15 cellular contexts compared by ENCODE assay signal in genomic region chr7:18445483-18445882, GRCh38.
"Had no signal": no experiment of that assay in that cellular context is flagged by ENCODE, and none has a peak within 500 bp of the region (broad histone marks: within the 10 kb centered on the region; RNA-seq: fewer than 3 reads in every experiment).

No MANE protein-coding gene starts in this region.

- DNase-seq: activated CD4-positive, alpha-beta memory T cell treated with anti-CD3 and anti-CD28 coated beads, Interleukin-2, amount 10 ng/mL, durations not matched to agents 7 days and 5 days; activated CD4-positive, alpha-beta T cell treated with anti-CD3 and anti-CD28 coated beads for 36 hours; activated gamma-delta T cell treated with Interleukin-2 at 50 U/mL for 16 hours; activated naive CD8-positive, alpha-beta T cell treated with anti-CD3 and anti-CD28 coated beads, Interleukin-2, amount 10 ng/mL, durations not matched to agents 7 days and 5 days; activated T-cell treated with anti-CD3 and anti-CD28 coated beads, Interleukin-2, amount 50 U/mL, for 48 hours; aorta; foreskin keratinocyte; left colon; ovary; stimulated activated CD4-positive, alpha-beta T cell treated with anti-CD3 and anti-CD28 coated beads, Interleukin-4, amount 100 ng/mL, for 24 hours; T1000; testis; upper lobe of right lung had no signal

- H3K4me1 ChIP-seq: foreskin keratinocyte, testis, upper lobe of right lung had no signal

- H3K27ac Mint-ChIP-seq: activated CD4-positive, alpha-beta memory T cell treated with anti-CD3 and anti-CD28 coated beads, Interleukin-2, amount 10 ng/mL, durations not matched to agents 7 days and 5 days; activated CD4-positive, alpha-beta T cell treated with anti-CD3 and anti-CD28 coated beads for 36 hours; activated naive CD8-positive, alpha-beta T cell treated with anti-CD3 and anti-CD28 coated beads, Interleukin-2, amount 10 ng/mL, durations not matched to agents 7 days and 5 days; stimulated activated naive CD8-positive, alpha-beta T cell treated with anti-CD3 and anti-CD28 coated beads, Interleukin-15, Interleukin-2, amounts not matched to agents 100 ng/mL and 50 ng/mL, for 24 hours had no signal

- H3K27me3 ChIP-seq: foreskin keratinocyte, ovary, testis, upper lobe of right lung had no signal

- H3K9me3 ChIP-seq: ovary, testis, upper lobe of right lung had no signal

- H3K9me3 Mint-ChIP-seq: activated CD4-positive, alpha-beta memory T cell treated with anti-CD3 and anti-CD28 coated beads, Interleukin-2, amount 10 ng/mL, durations not matched to agents 7 days and 5 days; activated naive CD8-positive, alpha-beta T cell treated with anti-CD3 and anti-CD28 coated beads, Interleukin-2, amount 10 ng/mL, durations not matched to agents 7 days and 5 days; nephron; stimulated activated naive CD8-positive, alpha-beta T cell treated with anti-CD3 and anti-CD28 coated beads, Interleukin-15, Interleukin-2, amounts not matched to agents 100 ng/mL and 50 ng/mL, for 24 hours had no signal

- H3K36me3 Mint-ChIP-seq: activated naive CD8-positive, alpha-beta T cell treated with anti-CD3 and anti-CD28 coated beads, Interleukin-2, amount 10 ng/mL, durations not matched to agents 7 days and 5 days had no signal

- H3K27ac ChIP-seq: foreskin keratinocyte, ovary, testis, upper lobe of right lung had no signal

- H3K27me3 Mint-ChIP-seq: activated CD4-positive, alpha-beta memory T cell treated with anti-CD3 and anti-CD28 coated beads, Interleukin-2, amount 10 ng/mL, durations not matched to agents 7 days and 5 days; activated CD4-positive, alpha-beta T cell treated with anti-CD3 and anti-CD28 coated beads for 36 hours; activated naive CD8-positive, alpha-beta T cell treated with anti-CD3 and anti-CD28 coated beads, Interleukin-2, amount 10 ng/mL, durations not matched to agents 7 days and 5 days; stimulated activated naive CD8-positive, alpha-beta T cell treated with anti-CD3 and anti-CD28 coated beads, Interleukin-15, Interleukin-2, amounts not matched to agents 100 ng/mL and 50 ng/mL, for 24 hours had no signal

- H3K4me3 ChIP-seq: ovary, testis, upper lobe of right lung had no signal

- H3K4me3 Mint-ChIP-seq: activated CD4-positive, alpha-beta memory T cell treated with anti-CD3 and anti-CD28 coated beads, Interleukin-2, amount 10 ng/mL, durations not matched to agents 7 days and 5 days; activated CD4-positive, alpha-beta T cell treated with anti-CD3 and anti-CD28 coated beads for 36 hours; activated naive CD8-positive, alpha-beta T cell treated with anti-CD3 and anti-CD28 coated beads, Interleukin-2, amount 10 ng/mL, durations not matched to agents 7 days and 5 days; nephron; stimulated activated naive CD8-positive, alpha-beta T cell treated with anti-CD3 and anti-CD28 coated beads, Interleukin-15, Interleukin-2, amounts not matched to agents 100 ng/mL and 50 ng/mL, for 24 hours had no signal

- H3K36me3 ChIP-seq: ovary, upper lobe of right lung had no signal

- ATAC-seq: activated CD4-positive, alpha-beta T cell treated with anti-CD3 and anti-CD28 coated beads for 36 hours; foreskin keratinocyte; left colon; upper lobe of right lung had no signal

- H3K4me1 Mint-ChIP-seq: activated CD4-positive, alpha-beta memory T cell treated with anti-CD3 and anti-CD28 coated beads, Interleukin-2, amount 10 ng/mL, durations not matched to agents 7 days and 5 days; activated CD4-positive, alpha-beta T cell treated with anti-CD3 and anti-CD28 coated beads for 36 hours; activated naive CD8-positive, alpha-beta T cell treated with anti-CD3 and anti-CD28 coated beads, Interleukin-2, amount 10 ng/mL, durations not matched to agents 7 days and 5 days had no signal
